ENCODE assay signal across 29 cellular contexts in the genomic region with DNA sequence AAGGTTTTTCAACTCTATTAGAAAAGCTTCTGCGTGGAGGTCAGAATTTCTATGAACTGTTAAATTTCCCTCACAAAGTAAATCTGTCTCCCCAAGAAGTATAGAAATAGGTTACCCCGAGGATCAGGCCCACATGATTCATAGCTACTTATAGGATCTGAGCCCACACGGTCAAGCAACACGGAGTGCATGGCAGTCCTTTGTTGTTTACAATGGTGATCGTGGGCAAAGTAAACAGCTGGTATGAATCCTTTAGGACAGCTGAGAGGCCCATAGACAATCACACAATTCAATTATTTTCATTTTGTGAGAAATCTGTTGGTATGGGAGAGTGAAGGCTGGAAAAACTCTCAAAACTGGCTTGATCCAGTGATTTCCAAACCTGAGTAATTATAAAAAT.
"Had no signal": no experiment of that assay in that cellular context is flagged by ENCODE, and none has a peak within 500 bp of the region (broad histone marks: within the 10 kb centered on the region; RNA-seq: fewer than 3 reads in every experiment).

No MANE protein-coding gene starts in this region.

- H3K4me3 ChIP-seq: ascending aorta, breast epithelium, cardiac muscle cell, colonic mucosa, esophagus squamous epithelium, gastroesophageal sphincter, heart right ventricle had no signal

- H3K27ac Mint-ChIP-seq: activated CD4-positive, alpha-beta memory T cell treated with anti-CD3 and anti-CD28 coated beads, Interleukin-2, amount 10 ng/mL, durations not matched to agents 7 days and 5 days; activated CD4-positive, alpha-beta T cell treated with anti-CD3 and anti-CD28 coated beads, Interleukin-2, amount 10 ng/mL, durations not matched to agents 7 days and 5 days; activated naive CD4-positive, alpha-beta T cell treated with anti-CD3 and anti-CD28 coated beads, Interleukin-2, amount 10 ng/mL, durations not matched to agents 7 days and 5 days; activated naive CD4-positive, alpha-beta T cell treated with anti-CD3 and anti-CD28 coated beads, Interleukin-2, amount 50 U/mL, for 72 hours; activated naive CD8-positive, alpha-beta T cell treated with anti-CD3 and anti-CD28 coated beads, Interleukin-2, amount 10 ng/mL, durations not matched to agents 7 days and 5 days; activated T-cell treated with anti-CD3 and anti-CD28 coated beads, Interleukin-2, amount 50 U/mL, for 24 hours; activated T-cell treated with anti-CD3 and anti-CD28 coated beads, Interleukin-2, amount 50 U/mL, for 72 hours; brain; WTC11 had no signal

- H3K4me1 ChIP-seq: ascending aorta, breast epithelium, colonic mucosa, esophagus squamous epithelium, gastroesophageal sphincter, heart right ventricle had no signal

- H3K27me3 ChIP-seq: ascending aorta, breast epithelium, cardiac muscle cell, colonic mucosa, esophagus squamous epithelium, gastroesophageal sphincter had no signal

- DNase-seq: activated CD4-positive, alpha-beta memory T cell treated with anti-CD3 and anti-CD28 coated beads, Interleukin-2, amount 10 ng/mL, durations not matched to agents 7 days and 5 days; activated CD4-positive, alpha-beta T cell treated with anti-CD3 and anti-CD28 coated beads for 1 hour; activated CD4-positive, alpha-beta T cell treated with anti-CD3 and anti-CD28 coated beads for 4 hours; activated CD4-positive, alpha-beta T cell treated with anti-CD3 and anti-CD28 coated beads, Interleukin-2, amount 10 ng/mL, durations not matched to agents 7 days and 5 days; activated CD4-positive, alpha-beta T cell treated with anti-CD3 and anti-CD28 coated beads, Interleukin-2, amount 50 U/mL, for 4 hours; activated CD8-positive, alpha-beta memory T cell treated with anti-CD3 and anti-CD28 coated beads, Interleukin-2, amount 50 U/mL, for 48 hours; activated gamma-delta T cell; activated naive CD4-positive, alpha-beta T cell; activated naive CD4-positive, alpha-beta T cell treated with anti-CD3 and anti-CD28 coated beads, Interleukin-2, amount 10 ng/mL, durations not matched to agents 7 days and 5 days; activated naive CD8-positive, alpha-beta T cell treated with anti-CD3 and anti-CD28 coated beads, Interleukin-2, amount 10 ng/mL, durations not matched to agents 7 days and 5 days; activated T-cell treated with anti-CD3 and anti-CD28 coated beads for 4 hours; activated T-cell treated with anti-CD3 and anti-CD28 coated beads, Interleukin-2, amount 50 U/mL, for 24 hours; activated T-cell treated with anti-CD3 and anti-CD28 coated beads, Interleukin-2, amount 50 U/mL, for 72 hours; central memory CD4-positive, alpha-beta T cell; cerebellar nuclear complex; colonic mucosa; effector CD8-positive, alpha-beta T cell; esophagus squamous epithelium; foreskin melanocyte; heart right ventricle; T-helper 2 cell had no signal

- H3K9me3 Mint-ChIP-seq: activated naive CD4-positive, alpha-beta T cell treated with anti-CD3 and anti-CD28 coated beads, Interleukin-2, amount 10 ng/mL, durations not matched to agents 7 days and 5 days; activated naive CD8-positive, alpha-beta T cell treated with anti-CD3 and anti-CD28 coated beads, Interleukin-2, amount 10 ng/mL, durations not matched to agents 7 days and 5 days had no signal

- H3K9me3 ChIP-seq: ascending aorta, colonic mucosa, esophagus squamous epithelium, gastroesophageal sphincter had no signal

- H3K27me3 Mint-ChIP-seq: brain had no signal

- ATAC-seq: activated naive CD4-positive, alpha-beta T cell treated with anti-CD3 and anti-CD28 coated beads, Interleukin-2, amount 50 U/mL, for 72 hours; activated T-cell treated with anti-CD3 and anti-CD28 coated beads, Interleukin-2, amount 50 U/mL, for 72 hours; gastroesophageal sphincter; heart right ventricle; WTC11 had no signal

- H3K27ac ChIP-seq: ascending aorta, breast epithelium, cardiac muscle cell, colonic mucosa, epithelial cell of prostate, esophagus squamous epithelium, gastroesophageal sphincter, heart right ventricle had no signal

- H3K4me1 Mint-ChIP-seq: activated CD4-positive, alpha-beta memory T cell treated with anti-CD3 and anti-CD28 coated beads, Interleukin-2, amount 10 ng/mL, durations not matched to agents 7 days and 5 days; activated CD4-positive, alpha-beta T cell treated with anti-CD3 and anti-CD28 coated beads, Interleukin-2, amount 10 ng/mL, durations not matched to agents 7 days and 5 days; activated naive CD4-positive, alpha-beta T cell treated with anti-CD3 and anti-CD28 coated beads, Interleukin-2, amount 10 ng/mL, durations not matched to agents 7 days and 5 days; activated naive CD8-positive, alpha-beta T cell treated with anti-CD3 and anti-CD28 coated beads, Interleukin-2, amount 10 ng/mL, durations not matched to agents 7 days and 5 days; brain; WTC11 had no signal

- H3K36me3 Mint-ChIP-seq: activated naive CD4-positive, alpha-beta T cell treated with anti-CD3 and anti-CD28 coated beads, Interleukin-2, amount 10 ng/mL, durations not matched to agents 7 days and 5 days; activated naive CD8-positive, alpha-beta T cell treated with anti-CD3 and anti-CD28 coated beads, Interleukin-2, amount 10 ng/mL, durations not matched to agents 7 days and 5 days; brain had no signal

- H3K36me3 ChIP-seq: ascending aorta, breast epithelium, cardiac muscle cell, colonic mucosa, esophagus squamous epithelium, gastroesophageal sphincter, heart right ventricle had no signal

- H3K4me3 Mint-ChIP-seq: activated CD4-positive, alpha-beta memory T cell treated with anti-CD3 and anti-CD28 coated beads, Interleukin-2, amount 10 ng/mL, durations not matched to agents 7 days and 5 days; activated CD4-positive, alpha-beta T cell treated with anti-CD3 and anti-CD28 coated beads, Interleukin-2, amount 10 ng/mL, durations not matched to agents 7 days and 5 days; activated naive CD4-positive, alpha-beta T cell treated with anti-CD3 and anti-CD28 coated beads, Interleukin-2, amount 10 ng/mL, durations not matched to agents 7 days and 5 days; activated naive CD8-positive, alpha-beta T cell treated with anti-CD3 and anti-CD28 coated beads, Interleukin-2, amount 10 ng/mL, durations not matched to agents 7 days and 5 days; activated T-cell treated with anti-CD3 and anti-CD28 coated beads, Interleukin-2, amount 50 U/mL, for 24 hours; activated T-cell treated with anti-CD3 and anti-CD28 coated beads, Interleukin-2, amount 50 U/mL, for 72 hours; brain; WTC11 had no signal
